In genomic region chr19:40570313-40571004, GRCh38 we compare ENCODE assay signal across 8 cellular contexts. TPM values are rescaled to one million over a fixed set of nuclear protein-coding genes. Genes with fewer than 3 reads are reported as not detected.
DNase-seq lines count a peak whose midpoint lies in the region; ATAC-seq, FAIRE-seq and TF ChIP-seq lines count a peak whose summit lies in the region.

No MANE protein-coding gene starts in this region.

- H3K9me3 ChIP-seq in breast epithelium, result no peaks in the 10 kb centered on the region
- no peaks in the 10 kb centered on the region for H3K9me3 ChIP-seq in small intestine (ENCODE audit: control insufficient read depth, low read depth)

- TF ChIP-seq POLR2A in breast epithelium (IDR thresholded peaks at IDR 0.05), result no peak

- FAIRE-seq in small intestine (lab: Jason Lieb, UNC), result no peak

- DNase-seq in NCI-H2171 treated with DMSO at 0.1 percent for 48 hours (lab: John Stamatoyannopoulos, UW), result peak; percentile 98
- DNase-seq in breast epithelium (ENCODE audit: low spot score in 2 of 2), result peak; percentile 98 to 99
- DNase-seq in iPS-NIHi11 (ENCODE audit: low spot score), result peak; percentile 99
- DNase-seq in small intestine, result peak; percentile 99

- H3K36me3 ChIP-seq in ACC112 (ENCODE audit: insufficient read depth, low read length) (no peaks in the 10 kb centered on the region), breast epithelium (no peaks in the 10 kb centered on the region), small intestine (ENCODE audit: control insufficient read depth in 2 of 2, insufficient read depth in 2 of 2, low read length in 2 of 2) (no peaks in the 10 kb centered on the region)

- peak; percentile 79 for ATAC-seq in GM18868 (IDR thresholded peaks at IDR 0.05; ENCODE audit: unreplicated experiment)
- peak; percentile 81 for ATAC-seq in HG03108 (IDR thresholded peaks at IDR 0.05; ENCODE audit: unreplicated experiment)

- H3K79me2 ChIP-seq in ACC112 (ENCODE audit: control insufficient read depth, insufficient read depth, low read length, unreplicated experiment), result no peaks in the 10 kb centered on the region

- peak overlapping the region; percentile 96 for H2AFZ ChIP-seq in ACC112 (ENCODE audit: low read length, unreplicated experiment)

- H3K27me3 ChIP-seq in ACC112 (ENCODE audit: insufficient read depth, low read length), result peaks cover 14% of the 10 kb centered on the region; the same call in 1 of the 2 replicates
- peaks cover 4 to 29% of the 10 kb centered on the region in 2 donors for H3K27me3 ChIP-seq in breast epithelium
- H3K27me3 ChIP-seq in small intestine (ENCODE audit: control insufficient read depth in 2 of 2, insufficient read depth in 2 of 2, low read length in 2 of 2), result peaks cover 9 to 11% of the 10 kb centered on the region in 2 donors

- H3K27ac ChIP-seq in ACC112 (ENCODE audit: low read depth, low read length) (peak overlapping the region; percentile 91), VCaP (peak overlapping the region; percentile 19; the same call in 1 of the 2 replicates), breast epithelium (peak overlapping the region; percentile 60 to 82), small intestine (ENCODE audit: low read depth in 1 of 2, low read length in 1 of 2) (peak overlapping the region in 1 of 2 donors; percentile 62)

- no peaks in the 10 kb centered on the region for H3K4me1 ChIP-seq in ACC112 (ENCODE audit: control insufficient read depth, insufficient read depth, low read length, unreplicated experiment)
- H3K4me1 ChIP-seq in breast epithelium, result peaks cover 4 to 7% of the 10 kb centered on the region in 2 donors
- H3K4me1 ChIP-seq in small intestine (ENCODE audit: control insufficient read depth in 2 of 2, insufficient read depth in 1 of 2, low read depth in 1 of 2, low read length in 1 of 2), result peaks cover 0 to 3% of the 10 kb centered on the region in 2 donors

- 1 to 2% (median 1%) methylated on average over 51 to 53 of the region's 53 CpGs for WGBS in small intestine, 3 donors

- intact Hi-C loops in breast epithelium (cut with DNase I; ENCODE audit: low total_unique reads), result no loop called here

- TF ChIP-seq CTCF in VCaP (conservative IDR thresholded peaks at IDR 0.05) (no peak), breast epithelium (IDR thresholded peaks at IDR 0.05) (peak in 1 of 3 donors; percentile 27)

- H3K4me3 ChIP-seq in ACC112 (ENCODE audit: low read depth, low read length), result peak overlapping the region; percentile 85
- peak overlapping the region; percentile 19 to 73 (median 49) for H3K4me3 ChIP-seq in breast epithelium
- peak overlapping the region in 1 of 2 donors; percentile 27 for H3K4me3 ChIP-seq in small intestine (ENCODE audit: low read depth in 1 of 2, low read length in 2 of 2)

RNA-seq across cellular contexts. Expression of gene SHKBP1, which starts 6.2 kb away (rescaled TPM):
- total RNA-seq in breast epithelium, result 10 to 100 TPM; 25.8 to 42.9 (median 34.1) TPM
- polyA plus RNA-seq in small intestine, result 10 to 100 TPM; 56.6 to 70.3 (median 64.2) TPM

RNA-seq across cellular contexts. Expression of gene LTBP4, which starts 30.7 kb away (rescaled TPM):
- total RNA-seq in breast epithelium, result 100 to 1,000 TPM in 1 of 3 donors, 10 to 100 TPM in 2; 52.7 to 130 (median 89.1) TPM
- polyA plus RNA-seq in small intestine, result 100 to 1,000 TPM in 1 of 3 donors, 10 to 100 TPM in 2; 63.3 to 162 (median 69.2) TPM
